Comparison of ENCODE assay signal across 1 cellular context in the genomic region with DNA sequence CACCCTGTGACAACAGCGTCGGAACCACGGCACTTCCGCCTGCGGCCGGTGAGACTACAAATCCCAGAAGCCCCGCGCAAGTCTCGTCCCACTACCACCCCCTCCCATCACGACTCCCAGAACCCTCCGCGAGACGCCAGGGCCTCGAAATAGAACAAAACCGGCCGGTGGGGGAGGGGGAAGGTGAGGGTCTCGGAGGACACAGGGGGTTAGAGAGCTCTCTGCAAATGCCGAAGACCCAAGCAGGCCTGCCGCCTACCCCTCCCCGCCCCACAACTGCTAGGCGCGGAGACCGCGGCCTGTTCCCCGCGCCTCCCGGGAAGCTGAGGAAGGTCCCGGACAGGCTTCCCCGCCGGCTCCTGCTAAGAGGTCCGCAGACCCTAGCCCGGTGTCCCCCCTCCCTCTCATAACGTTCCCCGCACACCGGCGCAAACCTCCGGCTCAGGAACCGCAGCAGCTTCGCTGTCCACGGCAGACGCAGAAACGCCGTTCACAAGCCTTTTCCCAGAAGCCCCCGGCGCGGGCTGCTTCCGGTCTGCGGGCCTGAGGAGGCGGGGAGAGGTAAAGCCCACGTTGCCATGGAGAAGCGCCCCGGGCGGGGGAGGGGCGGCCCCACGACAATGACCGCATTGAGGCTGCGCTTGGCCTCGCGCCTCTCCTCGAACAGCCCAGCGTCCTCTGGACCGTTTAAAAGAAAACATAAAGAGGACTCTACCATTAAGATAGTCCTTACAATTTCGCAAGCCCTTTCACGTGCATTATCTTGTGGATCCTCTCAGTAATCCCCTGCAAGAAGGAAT.
TF ChIP-seq lines count a peak whose summit lies in the region.

A gene (minus strand): TSS at position 485 of the 800 bp plus-strand sequence. CDS start 3,770 bp downstream, outside the sequence.

TF ChIP-seq in HepG2, 621 proteins besides CTCF, POLR2A, EP300 and RAD21 (continued from another document and continues in another):
- TF ChIP-seq, protein P1, sequence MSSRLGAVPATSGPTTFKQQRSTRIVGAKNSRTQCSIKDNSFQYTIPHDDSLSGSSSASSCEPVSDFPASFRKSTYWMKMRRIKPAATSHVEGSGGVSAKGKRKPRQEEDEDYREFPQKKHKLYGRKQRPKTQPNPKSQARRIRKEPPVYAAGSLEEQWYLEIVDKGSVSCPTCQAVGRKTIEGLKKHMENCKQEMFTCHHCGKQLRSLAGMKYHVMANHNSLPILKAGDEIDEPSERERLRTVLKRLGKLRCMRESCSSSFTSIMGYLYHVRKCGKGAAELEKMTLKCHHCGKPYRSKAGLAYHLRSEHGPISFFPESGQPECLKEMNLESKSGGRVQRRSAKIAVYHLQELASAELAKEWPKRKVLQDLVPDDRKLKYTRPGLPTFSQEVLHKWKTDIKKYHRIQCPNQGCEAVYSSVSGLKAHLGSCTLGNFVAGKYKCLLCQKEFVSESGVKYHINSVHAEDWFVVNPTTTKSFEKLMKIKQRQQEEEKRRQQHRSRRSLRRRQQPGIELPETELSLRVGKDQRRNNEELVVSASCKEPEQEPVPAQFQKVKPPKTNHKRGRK (CRISPR knock-in tag; IDR thresholded peaks at IDR 0.05), result no peak
- TF ChIP-seq, protein P2, sequence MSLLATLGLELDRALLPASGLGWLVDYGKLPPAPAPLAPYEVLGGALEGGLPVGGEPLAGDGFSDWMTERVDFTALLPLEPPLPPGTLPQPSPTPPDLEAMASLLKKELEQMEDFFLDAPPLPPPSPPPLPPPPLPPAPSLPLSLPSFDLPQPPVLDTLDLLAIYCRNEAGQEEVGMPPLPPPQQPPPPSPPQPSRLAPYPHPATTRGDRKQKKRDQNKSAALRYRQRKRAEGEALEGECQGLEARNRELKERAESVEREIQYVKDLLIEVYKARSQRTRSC (CRISPR knock-in tag; IDR thresholded peaks at IDR 0.05; ENCODE audit: low read depth), result no peak
- TF ChIP-seq ZNF703 (CRISPR knock-in tag; IDR thresholded peaks at IDR 0.05; ENCODE audit: borderline replicate concordance), result no peak
- peak; percentile 84 for TF ChIP-seq ZNF605 (CRISPR knock-in tag; IDR thresholded peaks at IDR 0.05)
- no peak for TF ChIP-seq ZNF234 (CRISPR knock-in tag; conservative IDR thresholded peaks at IDR 0.05)
- TF ChIP-seq, protein P3, sequence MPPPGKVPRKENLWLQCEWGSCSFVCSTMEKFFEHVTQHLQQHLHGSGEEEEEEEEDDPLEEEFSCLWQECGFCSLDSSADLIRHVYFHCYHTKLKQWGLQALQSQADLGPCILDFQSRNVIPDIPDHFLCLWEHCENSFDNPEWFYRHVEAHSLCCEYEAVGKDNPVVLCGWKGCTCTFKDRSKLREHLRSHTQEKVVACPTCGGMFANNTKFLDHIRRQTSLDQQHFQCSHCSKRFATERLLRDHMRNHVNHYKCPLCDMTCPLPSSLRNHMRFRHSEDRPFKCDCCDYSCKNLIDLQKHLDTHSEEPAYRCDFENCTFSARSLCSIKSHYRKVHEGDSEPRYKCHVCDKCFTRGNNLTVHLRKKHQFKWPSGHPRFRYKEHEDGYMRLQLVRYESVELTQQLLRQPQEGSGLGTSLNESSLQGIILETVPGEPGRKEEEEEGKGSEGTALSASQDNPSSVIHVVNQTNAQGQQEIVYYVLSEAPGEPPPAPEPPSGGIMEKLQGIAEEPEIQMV (CRISPR knock-in tag; IDR thresholded peaks at IDR 0.05; ENCODE audit: low read depth), result peak; percentile 56
- TF ChIP-seq MLLT10 (CRISPR knock-in tag; IDR thresholded peaks at IDR 0.05), result no peak
- no peak for TF ChIP-seq SOX6 (IDR thresholded peaks at IDR 0.05)
- peak; percentile 76 for TF ChIP-seq SOX6 (CRISPR knock-in tag; IDR thresholded peaks at IDR 0.05)
- TF ChIP-seq SRF (IDR thresholded peaks at IDR 0.05; ENCODE audit: low read depth, low read length), result 0 out of 2 replicates have a peak, but pooled peaks have one; percentile 22
- no peak for TF ChIP-seq NFE2 (CRISPR knock-in tag; IDR thresholded peaks at IDR 0.05)
- TF ChIP-seq, protein P4, sequence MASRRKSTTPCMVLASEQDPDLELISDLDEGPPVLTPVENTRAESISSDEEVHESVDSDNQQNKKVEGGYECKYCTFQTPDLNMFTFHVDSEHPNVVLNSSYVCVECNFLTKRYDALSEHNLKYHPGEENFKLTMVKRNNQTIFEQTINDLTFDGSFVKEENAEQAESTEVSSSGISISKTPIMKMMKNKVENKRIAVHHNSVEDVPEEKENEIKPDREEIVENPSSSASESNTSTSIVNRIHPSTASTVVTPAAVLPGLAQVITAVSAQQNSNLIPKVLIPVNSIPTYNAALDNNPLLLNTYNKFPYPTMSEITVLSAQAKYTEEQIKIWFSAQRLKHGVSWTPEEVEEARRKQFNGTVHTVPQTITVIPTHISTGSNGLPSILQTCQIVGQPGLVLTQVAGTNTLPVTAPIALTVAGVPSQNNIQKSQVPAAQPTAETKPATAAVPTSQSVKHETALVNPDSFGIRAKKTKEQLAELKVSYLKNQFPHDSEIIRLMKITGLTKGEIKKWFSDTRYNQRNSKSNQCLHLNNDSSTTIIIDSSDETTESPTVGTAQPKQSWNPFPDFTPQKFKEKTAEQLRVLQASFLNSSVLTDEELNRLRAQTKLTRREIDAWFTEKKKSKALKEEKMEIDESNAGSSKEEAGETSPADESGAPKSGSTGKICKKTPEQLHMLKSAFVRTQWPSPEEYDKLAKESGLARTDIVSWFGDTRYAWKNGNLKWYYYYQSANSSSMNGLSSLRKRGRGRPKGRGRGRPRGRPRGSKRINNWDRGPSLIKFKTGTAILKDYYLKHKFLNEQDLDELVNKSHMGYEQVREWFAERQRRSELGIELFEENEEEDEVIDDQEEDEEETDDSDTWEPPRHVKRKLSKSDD (CRISPR knock-in tag; IDR thresholded peaks at IDR 0.05; ENCODE audit: low read depth), result no peak
- TF ChIP-seq ZNF333 (CRISPR knock-in tag; IDR thresholded peaks at IDR 0.05; ENCODE audit: borderline replicate concordance), result no peak
- TF ChIP-seq, protein P5, sequence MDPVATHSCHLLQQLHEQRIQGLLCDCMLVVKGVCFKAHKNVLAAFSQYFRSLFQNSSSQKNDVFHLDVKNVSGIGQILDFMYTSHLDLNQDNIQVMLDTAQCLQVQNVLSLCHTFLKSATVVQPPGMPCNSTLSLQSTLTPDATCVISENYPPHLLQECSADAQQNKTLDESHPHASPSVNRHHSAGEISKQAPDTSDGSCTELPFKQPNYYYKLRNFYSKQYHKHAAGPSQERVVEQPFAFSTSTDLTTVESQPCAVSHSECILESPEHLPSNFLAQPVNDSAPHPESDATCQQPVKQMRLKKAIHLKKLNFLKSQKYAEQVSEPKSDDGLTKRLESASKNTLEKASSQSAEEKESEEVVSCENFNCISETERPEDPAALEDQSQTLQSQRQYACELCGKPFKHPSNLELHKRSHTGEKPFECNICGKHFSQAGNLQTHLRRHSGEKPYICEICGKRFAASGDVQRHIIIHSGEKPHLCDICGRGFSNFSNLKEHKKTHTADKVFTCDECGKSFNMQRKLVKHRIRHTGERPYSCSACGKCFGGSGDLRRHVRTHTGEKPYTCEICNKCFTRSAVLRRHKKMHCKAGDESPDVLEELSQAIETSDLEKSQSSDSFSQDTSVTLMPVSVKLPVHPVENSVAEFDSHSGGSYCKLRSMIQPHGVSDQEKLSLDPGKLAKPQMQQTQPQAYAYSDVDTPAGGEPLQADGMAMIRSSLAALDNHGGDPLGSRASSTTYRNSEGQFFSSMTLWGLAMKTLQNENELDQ (CRISPR knock-in tag; IDR thresholded peaks at IDR 0.05; ENCODE audit: borderline replicate concordance), result no peak
- no peak; the same call in 1 of the 2 replicates for TF ChIP-seq SAFB2 (CRISPR knock-in tag; IDR thresholded peaks at IDR 0.05; ENCODE audit: borderline replicate concordance, low read depth)
- TF ChIP-seq EHMT2 (IDR thresholded peaks at IDR 0.05; ENCODE audit: borderline replicate concordance, low read depth, low read length), result no peak
- TF ChIP-seq, protein P6, sequence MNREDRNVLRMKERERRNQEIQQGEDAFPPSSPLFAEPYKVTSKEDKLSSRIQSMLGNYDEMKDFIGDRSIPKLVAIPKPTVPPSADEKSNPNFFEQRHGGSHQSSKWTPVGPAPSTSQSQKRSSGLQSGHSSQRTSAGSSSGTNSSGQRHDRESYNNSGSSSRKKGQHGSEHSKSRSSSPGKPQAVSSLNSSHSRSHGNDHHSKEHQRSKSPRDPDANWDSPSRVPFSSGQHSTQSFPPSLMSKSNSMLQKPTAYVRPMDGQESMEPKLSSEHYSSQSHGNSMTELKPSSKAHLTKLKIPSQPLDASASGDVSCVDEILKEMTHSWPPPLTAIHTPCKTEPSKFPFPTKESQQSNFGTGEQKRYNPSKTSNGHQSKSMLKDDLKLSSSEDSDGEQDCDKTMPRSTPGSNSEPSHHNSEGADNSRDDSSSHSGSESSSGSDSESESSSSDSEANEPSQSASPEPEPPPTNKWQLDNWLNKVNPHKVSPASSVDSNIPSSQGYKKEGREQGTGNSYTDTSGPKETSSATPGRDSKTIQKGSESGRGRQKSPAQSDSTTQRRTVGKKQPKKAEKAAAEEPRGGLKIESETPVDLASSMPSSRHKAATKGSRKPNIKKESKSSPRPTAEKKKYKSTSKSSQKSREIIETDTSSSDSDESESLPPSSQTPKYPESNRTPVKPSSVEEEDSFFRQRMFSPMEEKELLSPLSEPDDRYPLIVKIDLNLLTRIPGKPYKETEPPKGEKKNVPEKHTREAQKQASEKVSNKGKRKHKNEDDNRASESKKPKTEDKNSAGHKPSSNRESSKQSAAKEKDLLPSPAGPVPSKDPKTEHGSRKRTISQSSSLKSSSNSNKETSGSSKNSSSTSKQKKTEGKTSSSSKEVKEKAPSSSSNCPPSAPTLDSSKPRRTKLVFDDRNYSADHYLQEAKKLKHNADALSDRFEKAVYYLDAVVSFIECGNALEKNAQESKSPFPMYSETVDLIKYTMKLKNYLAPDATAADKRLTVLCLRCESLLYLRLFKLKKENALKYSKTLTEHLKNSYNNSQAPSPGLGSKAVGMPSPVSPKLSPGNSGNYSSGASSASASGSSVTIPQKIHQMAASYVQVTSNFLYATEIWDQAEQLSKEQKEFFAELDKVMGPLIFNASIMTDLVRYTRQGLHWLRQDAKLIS (CRISPR knock-in tag; IDR thresholded peaks at IDR 0.05), result no peak
- peak; percentile 64 for TF ChIP-seq SALL1 (CRISPR knock-in tag; IDR thresholded peaks at IDR 0.05)
- no peak for TF ChIP-seq ARHGAP35 (CRISPR knock-in tag; IDR thresholded peaks at IDR 0.05; ENCODE audit: borderline replicate concordance)
- peak; percentile 53; the same call in 1 of the 2 replicates for TF ChIP-seq ZNF816 (CRISPR knock-in tag; IDR thresholded peaks at IDR 0.05; ENCODE audit: borderline replicate concordance)
- no peak; the same call in 1 of the 2 replicates for TF ChIP-seq ZMYM3 (CRISPR knock-in tag; IDR thresholded peaks at IDR 0.05)
- TF ChIP-seq ZBTB8A (CRISPR knock-in tag; IDR thresholded peaks at IDR 0.05; ENCODE audit: borderline replicate concordance, low read depth), result no peak
- no peak for TF ChIP-seq TRIM24 (CRISPR knock-in tag; IDR thresholded peaks at IDR 0.05)
- TF ChIP-seq, protein P7, sequence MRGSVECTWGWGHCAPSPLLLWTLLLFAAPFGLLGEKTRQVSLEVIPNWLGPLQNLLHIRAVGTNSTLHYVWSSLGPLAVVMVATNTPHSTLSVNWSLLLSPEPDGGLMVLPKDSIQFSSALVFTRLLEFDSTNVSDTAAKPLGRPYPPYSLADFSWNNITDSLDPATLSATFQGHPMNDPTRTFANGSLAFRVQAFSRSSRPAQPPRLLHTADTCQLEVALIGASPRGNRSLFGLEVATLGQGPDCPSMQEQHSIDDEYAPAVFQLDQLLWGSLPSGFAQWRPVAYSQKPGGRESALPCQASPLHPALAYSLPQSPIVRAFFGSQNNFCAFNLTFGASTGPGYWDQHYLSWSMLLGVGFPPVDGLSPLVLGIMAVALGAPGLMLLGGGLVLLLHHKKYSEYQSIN (CRISPR knock-in tag; IDR thresholded peaks at IDR 0.05; ENCODE audit: borderline replicate concordance), result no peak
- TF ChIP-seq, protein P8, sequence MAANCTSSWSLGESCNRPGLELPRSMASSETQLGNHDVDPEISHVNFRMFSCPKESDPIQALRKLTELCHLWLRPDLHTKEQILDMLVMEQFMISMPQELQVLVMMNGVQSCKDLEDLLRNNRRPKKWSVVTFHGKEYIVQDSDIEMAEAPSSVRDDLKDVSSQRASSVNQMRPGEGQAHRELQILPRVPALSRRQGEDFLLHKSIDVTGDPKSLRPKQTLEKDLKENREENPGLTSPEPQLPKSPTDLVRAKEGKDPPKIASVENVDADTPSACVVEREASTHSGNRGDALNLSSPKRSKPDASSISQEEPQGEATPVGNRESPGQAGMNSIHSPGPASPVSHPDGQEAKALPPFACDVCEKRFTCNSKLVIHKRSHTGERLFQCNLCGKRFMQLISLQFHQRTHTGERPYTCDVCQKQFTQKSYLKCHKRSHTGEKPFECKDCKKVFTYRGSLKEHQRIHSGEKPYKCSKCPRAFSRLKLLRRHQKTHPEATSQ (CRISPR knock-in tag; IDR thresholded peaks at IDR 0.05; ENCODE audit: borderline replicate concordance), result no peak
- TF ChIP-seq MIXL1 (CRISPR knock-in tag; IDR thresholded peaks at IDR 0.05), result no peak
- TF ChIP-seq NFYB (CRISPR knock-in tag; IDR thresholded peaks at IDR 0.05), result peak; percentile 26; the same call in 1 of the 2 replicates
- TF ChIP-seq, protein P9, sequence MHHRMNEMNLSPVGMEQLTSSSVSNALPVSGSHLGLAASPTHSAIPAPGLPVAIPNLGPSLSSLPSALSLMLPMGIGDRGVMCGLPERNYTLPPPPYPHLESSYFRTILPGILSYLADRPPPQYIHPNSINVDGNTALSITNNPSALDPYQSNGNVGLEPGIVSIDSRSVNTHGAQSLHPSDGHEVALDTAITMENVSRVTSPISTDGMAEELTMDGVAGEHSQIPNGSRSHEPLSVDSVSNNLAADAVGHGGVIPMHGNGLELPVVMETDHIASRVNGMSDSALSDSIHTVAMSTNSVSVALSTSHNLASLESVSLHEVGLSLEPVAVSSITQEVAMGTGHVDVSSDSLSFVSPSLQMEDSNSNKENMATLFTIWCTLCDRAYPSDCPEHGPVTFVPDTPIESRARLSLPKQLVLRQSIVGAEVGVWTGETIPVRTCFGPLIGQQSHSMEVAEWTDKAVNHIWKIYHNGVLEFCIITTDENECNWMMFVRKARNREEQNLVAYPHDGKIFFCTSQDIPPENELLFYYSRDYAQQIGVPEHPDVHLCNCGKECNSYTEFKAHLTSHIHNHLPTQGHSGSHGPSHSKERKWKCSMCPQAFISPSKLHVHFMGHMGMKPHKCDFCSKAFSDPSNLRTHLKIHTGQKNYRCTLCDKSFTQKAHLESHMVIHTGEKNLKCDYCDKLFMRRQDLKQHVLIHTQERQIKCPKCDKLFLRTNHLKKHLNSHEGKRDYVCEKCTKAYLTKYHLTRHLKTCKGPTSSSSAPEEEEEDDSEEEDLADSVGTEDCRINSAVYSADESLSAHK (CRISPR knock-in tag; IDR thresholded peaks at IDR 0.05; ENCODE audit: borderline replicate concordance), result no peak
- no peak for TF ChIP-seq ATRX (CRISPR knock-in tag; IDR thresholded peaks at IDR 0.05; ENCODE audit: borderline replicate concordance)
- no peak for TF ChIP-seq NFE2L2 (IDR thresholded peaks at IDR 0.05; ENCODE audit: low read length)
- peak; percentile 82; the same call in 1 of the 2 replicates for TF ChIP-seq KDM5A (IDR thresholded peaks at IDR 0.05; ENCODE audit: borderline replicate concordance, low read length)
- TF ChIP-seq, protein P10, sequence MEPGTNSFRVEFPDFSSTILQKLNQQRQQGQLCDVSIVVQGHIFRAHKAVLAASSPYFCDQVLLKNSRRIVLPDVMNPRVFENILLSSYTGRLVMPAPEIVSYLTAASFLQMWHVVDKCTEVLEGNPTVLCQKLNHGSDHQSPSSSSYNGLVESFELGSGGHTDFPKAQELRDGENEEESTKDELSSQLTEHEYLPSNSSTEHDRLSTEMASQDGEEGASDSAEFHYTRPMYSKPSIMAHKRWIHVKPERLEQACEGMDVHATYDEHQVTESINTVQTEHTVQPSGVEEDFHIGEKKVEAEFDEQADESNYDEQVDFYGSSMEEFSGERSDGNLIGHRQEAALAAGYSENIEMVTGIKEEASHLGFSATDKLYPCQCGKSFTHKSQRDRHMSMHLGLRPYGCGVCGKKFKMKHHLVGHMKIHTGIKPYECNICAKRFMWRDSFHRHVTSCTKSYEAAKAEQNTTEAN (CRISPR knock-in tag; conservative IDR thresholded peaks at IDR 0.05), result peak; percentile 59; the same call in 1 of the 2 replicates
- peak; percentile 20; the same call in 1 of the 2 replicates for TF ChIP-seq POLR2AphosphoS2 (IDR thresholded peaks at IDR 0.05; ENCODE audit: low read depth, low read length)
- TF ChIP-seq KDM6A (CRISPR knock-in tag; IDR thresholded peaks at IDR 0.05; ENCODE audit: low read depth), result no peak; the same call in 1 of the 2 replicates
